ENCODE assay signal across 1 cellular context in the genomic region with DNA sequence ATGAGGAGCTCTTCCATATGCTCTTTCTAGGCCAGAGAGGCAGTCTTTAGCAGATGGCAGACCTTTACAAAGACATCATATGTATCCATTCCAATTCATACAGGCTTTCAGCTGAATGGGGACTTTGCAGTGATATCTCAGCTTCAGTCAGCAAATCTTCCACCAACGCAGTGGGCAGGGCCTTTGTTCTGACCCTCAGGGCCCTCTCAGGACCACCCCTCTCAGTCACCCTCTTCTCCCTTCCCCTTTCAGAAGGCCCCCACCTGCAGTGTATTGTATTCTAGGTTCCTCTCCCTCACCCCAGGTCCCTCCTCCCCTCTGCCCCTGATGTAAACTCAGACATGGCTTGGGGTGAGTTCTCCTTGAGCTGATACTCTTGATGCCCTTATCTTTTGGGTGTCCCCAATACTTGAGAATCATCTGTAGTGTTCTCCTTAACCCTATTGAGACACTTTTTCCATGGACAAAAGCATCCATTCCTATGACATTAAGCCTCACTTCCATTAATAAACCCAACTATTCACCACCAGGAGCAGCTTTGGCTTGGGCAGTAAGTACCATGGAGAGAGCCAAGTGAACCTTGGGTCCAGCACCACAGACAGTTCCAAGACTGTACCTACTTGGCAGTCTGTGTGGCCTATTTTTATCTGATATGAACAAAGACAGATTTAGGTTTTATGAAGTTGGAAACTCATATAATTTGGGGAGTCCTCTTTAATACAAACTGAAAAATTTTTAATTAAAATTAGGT.
TF ChIP-seq lines count a peak whose summit lies in the region.

No MANE protein-coding gene starts in this region.

TF ChIP-seq in HepG2, 621 proteins besides CTCF, POLR2A, EP300 and RAD21 (continued from another document):
- TF ChIP-seq, protein P1, sequence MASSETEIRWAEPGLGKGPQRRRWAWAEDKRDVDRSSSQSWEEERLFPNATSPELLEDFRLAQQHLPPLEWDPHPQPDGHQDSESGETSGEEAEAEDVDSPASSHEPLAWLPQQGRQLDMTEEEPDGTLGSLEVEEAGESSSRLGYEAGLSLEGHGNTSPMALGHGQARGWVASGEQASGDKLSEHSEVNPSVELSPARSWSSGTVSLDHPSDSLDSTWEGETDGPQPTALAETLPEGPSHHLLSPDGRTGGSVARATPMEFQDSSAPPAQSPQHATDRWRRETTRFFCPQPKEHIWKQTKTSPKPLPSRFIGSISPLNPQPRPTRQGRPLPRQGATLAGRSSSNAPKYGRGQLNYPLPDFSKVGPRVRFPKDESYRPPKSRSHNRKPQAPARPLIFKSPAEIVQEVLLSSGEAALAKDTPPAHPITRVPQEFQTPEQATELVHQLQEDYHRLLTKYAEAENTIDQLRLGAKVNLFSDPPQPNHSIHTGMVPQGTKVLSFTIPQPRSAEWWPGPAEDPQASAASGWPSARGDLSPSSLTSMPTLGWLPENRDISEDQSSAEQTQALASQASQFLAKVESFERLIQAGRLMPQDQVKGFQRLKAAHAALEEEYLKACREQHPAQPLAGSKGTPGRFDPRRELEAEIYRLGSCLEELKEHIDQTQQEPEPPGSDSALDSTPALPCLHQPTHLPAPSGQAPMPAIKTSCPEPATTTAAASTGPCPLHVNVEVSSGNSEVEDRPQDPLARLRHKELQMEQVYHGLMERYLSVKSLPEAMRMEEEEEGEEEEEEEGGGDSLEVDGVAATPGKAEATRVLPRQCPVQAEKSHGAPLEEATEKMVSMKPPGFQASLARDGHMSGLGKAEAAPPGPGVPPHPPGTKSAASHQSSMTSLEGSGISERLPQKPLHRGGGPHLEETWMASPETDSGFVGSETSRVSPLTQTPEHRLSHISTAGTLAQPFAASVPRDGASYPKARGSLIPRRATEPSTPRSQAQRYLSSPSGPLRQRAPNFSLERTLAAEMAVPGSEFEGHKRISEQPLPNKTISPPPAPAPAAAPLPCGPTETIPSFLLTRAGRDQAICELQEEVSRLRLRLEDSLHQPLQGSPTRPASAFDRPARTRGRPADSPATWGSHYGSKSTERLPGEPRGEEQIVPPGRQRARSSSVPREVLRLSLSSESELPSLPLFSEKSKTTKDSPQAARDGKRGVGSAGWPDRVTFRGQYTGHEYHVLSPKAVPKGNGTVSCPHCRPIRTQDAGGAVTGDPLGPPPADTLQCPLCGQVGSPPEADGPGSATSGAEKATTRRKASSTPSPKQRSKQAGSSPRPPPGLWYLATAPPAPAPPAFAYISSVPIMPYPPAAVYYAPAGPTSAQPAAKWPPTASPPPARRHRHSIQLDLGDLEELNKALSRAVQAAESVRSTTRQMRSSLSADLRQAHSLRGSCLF (CRISPR knock-in tag; IDR thresholded peaks at IDR 0.05; ENCODE audit: borderline replicate concordance): no peak
- TF ChIP-seq ZNF329 (CRISPR knock-in tag; IDR thresholded peaks at IDR 0.05; ENCODE audit: low read depth): no peak
- TF ChIP-seq ZFP36L2 (CRISPR knock-in tag; IDR thresholded peaks at IDR 0.05): 0 out of 2 replicates have a peak, but pooled peaks have one; percentile 86
- TF ChIP-seq ZNF382 (CRISPR knock-in tag; IDR thresholded peaks at IDR 0.05; ENCODE audit: borderline replicate concordance): no peak
- no peak for TF ChIP-seq SMC3 (IDR thresholded peaks at IDR 0.05; ENCODE audit: low read length)
- no peak for TF ChIP-seq NFE2L2 (IDR thresholded peaks at IDR 0.05; ENCODE audit: low read length)
- TF ChIP-seq FOXK1 (CRISPR knock-in tag; IDR thresholded peaks at IDR 0.05; ENCODE audit: borderline replicate concordance, low read depth): peak; percentile 68; the same call in 1 of the 2 replicates
- TF ChIP-seq TMF1 (CRISPR knock-in tag; IDR thresholded peaks at IDR 0.05; ENCODE audit: low read depth): no peak
- no peak for TF ChIP-seq NFE2 (CRISPR knock-in tag; IDR thresholded peaks at IDR 0.05)
- TF ChIP-seq NFAT5 (CRISPR knock-in tag; IDR thresholded peaks at IDR 0.05): peak; percentile 80; the same call in 1 of the 2 replicates
- TF ChIP-seq PHF20 (CRISPR knock-in tag; IDR thresholded peaks at IDR 0.05): no peak
- no peak for TF ChIP-seq CREB1 (IDR thresholded peaks at IDR 0.05)
- no peak for TF ChIP-seq CREB1 (CRISPR knock-in tag; IDR thresholded peaks at IDR 0.05)
- no peak for TF ChIP-seq ATF5 (CRISPR knock-in tag; IDR thresholded peaks at IDR 0.05; ENCODE audit: low read depth)
- no peak for TF ChIP-seq ZNF230 (CRISPR knock-in tag; IDR thresholded peaks at IDR 0.05)
- no peak for TF ChIP-seq HNRNPH1 (optimal IDR thresholded peaks at IDR 0.05; ENCODE audit: low read depth, low read length)
- no peak for TF ChIP-seq ZNF512 (CRISPR knock-in tag; IDR thresholded peaks at IDR 0.05)
- no peak for TF ChIP-seq GABPB1 (CRISPR knock-in tag; IDR thresholded peaks at IDR 0.05)
- TF ChIP-seq SRF (IDR thresholded peaks at IDR 0.05; ENCODE audit: low read depth, low read length): no peak
